ENCODE assay signal across 8 cellular contexts in genomic region chr6:154277578-154278128, GRCh38.
A peak's percentile ranks its signal among the peaks of the same experiment; 100 is the strongest.
DNase-seq lines count a peak whose midpoint lies in the region; ATAC-seq, FAIRE-seq and TF ChIP-seq lines count a peak whose summit lies in the region.
"Had no signal": no experiment of that assay in that cellular context is flagged by ENCODE, and none has a peak within 500 bp of the region (broad histone marks: within the 10 kb centered on the region; RNA-seq: fewer than 3 reads in every experiment).

No MANE protein-coding gene starts in this region.

- no peak overlapping the region for H2BK5ac ChIP-seq in mesendoderm (ENCODE audit: low read length)

- H4K5ac ChIP-seq in mesendoderm (ENCODE audit: low read length): no peak overlapping the region

- H3K4me3 ChIP-seq in mesendoderm (ENCODE audit: low read length): no peak overlapping the region

- intact Hi-C loops in natural killer cell (cut with micrococcal nuclease): loop anchor here (1.0 to 5.0 kb wide), 3 partner anchors 27 to 121 kb away; no protein-coding TSS in a partner anchor

- H3K4me3 Mint-ChIP-seq in natural killer cell: peak overlapping the region; percentile 80

- no peaks in the 10 kb centered on the region for H3K79me2 ChIP-seq in mesendoderm (ENCODE audit: control insufficient read depth, insufficient read depth, low read length)

- H3K27ac Mint-ChIP-seq in natural killer cell: peak overlapping the region in 1 of 2 donors; percentile 76

- no peaks in the 10 kb centered on the region for H3K27me3 Mint-ChIP-seq in natural killer cell (ENCODE audit: low read depth in 2 of 2)

- TF ChIP-seq POLR2A in GM12891 (IDR thresholded peaks at IDR 0.05; ENCODE audit: low read depth, low read length): no peak

- no peak overlapping the region for H4K8ac ChIP-seq in mesendoderm (ENCODE audit: low read depth, low read length)

- no peak for TF ChIP-seq CTCF in natural killer cell (IDR thresholded peaks at IDR 0.05)

- no peak overlapping the region for H2AK5ac ChIP-seq in mesendoderm (ENCODE audit: low read length)

- no peaks in the 10 kb centered on the region for H3K9me3 Mint-ChIP-seq in natural killer cell

- DNase-seq in GM12891 (ENCODE audit: insufficient read length, low spot score): no peak
- peak; percentile 23 to 39 for DNase-seq in activated CD4-positive, alpha-beta T cell treated with anti-CD3 and anti-CD28 coated beads, Interleukin-2, amount 50 U/mL, for 48 hours
- no peak for DNase-seq in natural killer cell
- DNase-seq in mesendoderm: no peak
- DNase-seq in NCI-H128 (lab: John Stamatoyannopoulos, UW; ENCODE audit: unreplicated experiment): no peak
- DNase-seq: right cardiac atrium had no signal

- no CpG with 5 or more reads among the region's 7 CpGs for WGBS in mesendoderm (ENCODE audit: extremely low coverage, insufficient coverage, low lambda C conversion rate)

- H3K27ac ChIP-seq in mesendoderm (ENCODE audit: low read depth, low read length): no peak overlapping the region

- peak; percentile 45 for FAIRE-seq in GM12891 (lab: Jason Lieb, UNC)

- no peaks in the 10 kb centered on the region for H3K36me3 ChIP-seq in mesendoderm (ENCODE audit: control insufficient read depth, insufficient read depth, low read length)

- H3K23ac ChIP-seq in mesendoderm (ENCODE audit: low read length): no peak overlapping the region

- no peaks in the 10 kb centered on the region for H3K4me1 ChIP-seq in mesendoderm (ENCODE audit: control insufficient read depth, low read depth, low read length)

- H3K18ac ChIP-seq in mesendoderm (ENCODE audit: low read length): no peak overlapping the region

- H2BK15ac ChIP-seq in mesendoderm (replicated peaks; ENCODE audit: low read depth): no peak overlapping the region

- H3K9ac ChIP-seq in mesendoderm (ENCODE audit: low read length): no peak overlapping the region

- no peaks in the 10 kb centered on the region for H3K36me3 Mint-ChIP-seq in natural killer cell

- peak; percentile 29 for ATAC-seq in HG02610 (IDR thresholded peaks at IDR 0.05; ENCODE audit: unreplicated experiment)
- peak in 2 of 3 donors; percentile 30 to 36 for ATAC-seq in natural killer cell
- no peak for ATAC-seq in GM21576 (IDR thresholded peaks at IDR 0.05; ENCODE audit: unreplicated experiment)
- ATAC-seq: right cardiac atrium had no signal

- H3K27me3 ChIP-seq in mesendoderm (ENCODE audit: insufficient read depth, low read length, poor library complexity): no peaks in the 10 kb centered on the region

- no peak overlapping the region for H2BK120ac ChIP-seq in mesendoderm (ENCODE audit: low read depth, low read length)

- no peaks in the 10 kb centered on the region for H3K79me1 ChIP-seq in mesendoderm (ENCODE audit: low read length)

- no peak overlapping the region for H3K56ac ChIP-seq in mesendoderm (ENCODE audit: low read length)

- peaks cover 15 to 16% of the 10 kb centered on the region in 2 donors for H3K4me1 Mint-ChIP-seq in natural killer cell

- H3K4me2 ChIP-seq in mesendoderm (ENCODE audit: low read length): no peak overlapping the region

- no peak overlapping the region for H3K4ac ChIP-seq in mesendoderm (ENCODE audit: low read depth, low read length)

TF ChIP-seq in GM12891, 5 proteins besides CTCF, POLR2A, EP300 and RAD21:
- TF ChIP-seq PAX5 (IDR thresholded peaks at IDR 0.05; ENCODE audit: insufficient read depth, low read length, severe bottlenecking): no peak
- TF ChIP-seq TAF1 (IDR thresholded peaks at IDR 0.05; ENCODE audit: low read depth, low read length): no peak
- no peak for TF ChIP-seq POLR2AphosphoS5 (IDR thresholded peaks at IDR 0.05; ENCODE audit: low read depth, low read length)
- no peak for TF ChIP-seq SPI1 (IDR thresholded peaks at IDR 0.05; ENCODE audit: low read depth, low read length)
- TF ChIP-seq POU2F2 (IDR thresholded peaks at IDR 0.05; ENCODE audit: low read depth, low read length): no peak
TF ChIP-seq in GM12891: peak in this region for 0.

Comparison
In these comparisons a context has a peak if more than half of its experiments do, and no peak if none do; other contexts are left out.
1. DNase-seq: peak in activated CD4-positive, alpha-beta T cell treated with anti-CD3 and anti-CD28 coated beads, Interleukin-2, amount 50 U/mL, for 48 hours (2 of 2); none in GM12891 (single experiment), natural killer cell (single experiment), mesendoderm (single experiment) and NCI-H128 (single experiment).